In the genomic region with DNA sequence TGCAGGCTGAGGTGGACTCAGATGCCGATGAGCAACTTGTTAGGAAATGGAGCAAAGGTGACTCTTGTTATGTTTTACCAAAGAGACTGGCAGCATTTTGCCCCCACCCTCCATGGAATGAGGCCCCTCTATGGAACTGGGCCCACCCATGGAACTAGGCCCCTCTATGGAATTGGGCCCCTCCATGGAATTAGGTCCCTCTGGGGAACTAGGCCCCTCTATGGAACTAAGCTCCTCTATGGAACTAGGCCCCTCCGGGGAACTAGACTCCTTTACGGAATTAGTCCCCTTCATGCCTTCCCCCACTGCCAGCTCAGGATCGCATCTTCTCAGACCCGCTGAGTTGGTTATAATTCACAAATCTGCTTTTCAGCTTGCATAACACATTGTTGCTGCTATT, we compare ENCODE assay signal across 3 cellular contexts.
"Had no signal": no experiment of that assay in that cellular context is flagged by ENCODE, and none has a peak within 500 bp of the region (broad histone marks: within the 10 kb centered on the region; RNA-seq: fewer than 3 reads in every experiment).

No MANE protein-coding gene starts in this region.

- ATAC-seq: GM12878 had no signal

- DNase-seq: GDM1, GF-D8 had no signal

- H3K4me3 ChIP-seq: GM12878 had no signal
